Comparison of ENCODE assay signal across 11 cellular contexts in genomic region chr9:121288557-121288873, GRCh38. TPM values are rescaled to one million over a fixed set of nuclear protein-coding genes. Genes with fewer than 3 reads are reported as not detected.
DNase-seq lines count a peak whose midpoint lies in the region; ATAC-seq and TF ChIP-seq lines count a peak whose summit lies in the region.
"Had no signal": no experiment of that assay in that cellular context is flagged by ENCODE, and none has a peak within 500 bp of the region (broad histone marks: within the 10 kb centered on the region; RNA-seq: fewer than 3 reads in every experiment).

No MANE protein-coding gene starts in this region.

- DNase-seq in RWPE2 (ENCODE audit: low spot score) (no peak), endodermal cell (no peak), nephron progenitor cell (no peak), transverse colon (no peak), T1000 (lab: John Stamatoyannopoulos, UW) (no peak)
- no peak for DNase-seq in activated T-cell treated with anti-CD3 and anti-CD28 coated beads, Interleukin-2, amount 50 U/mL, for 72 hours
- no peak for DNase-seq in activated T-cell treated with anti-CD3 and anti-CD28 coated beads, Interleukin-2, amount 50 U/mL, for 24 hours
- DNase-seq: activated T-cell treated with anti-CD3 and anti-CD28 coated beads, Interleukin-2, amount 50 U/mL, for 48 hours; NCI-H510A treated with DMSO at 0.1 percent for 48 hours; stimulated activated CD4-positive, alpha-beta T cell treated with anti-CD3 and anti-CD28 coated beads, Interleukin-4, amount 100 ng/mL, for 24 hours had no signal

- H3K4me3 Mint-ChIP-seq in endodermal cell (no peak overlapping the region), nephron progenitor cell (peak overlapping the region; percentile 5)
- H3K4me3 Mint-ChIP-seq in activated T-cell treated with anti-CD3 and anti-CD28 coated beads, Interleukin-2, amount 50 U/mL, for 72 hours, result peak overlapping the region in 1 of 2 donors; percentile 24
- H3K4me3 Mint-ChIP-seq in activated T-cell treated with anti-CD3 and anti-CD28 coated beads, Interleukin-2, amount 50 U/mL, for 24 hours, result no peak overlapping the region
- H3K4me3 Mint-ChIP-seq: T-helper 1 cell treated with Interleukin-12 subunit alpha and Interleukin-12 subunit beta and Interleukin-4 antibody, amounts not matched to agents 30 μg/mL and 1 μg/mL, for 36 hours had no signal

- in situ Hi-C loops in transverse colon (cut with MboI; ENCODE audit: low pct_ligation_motif_present in 1 of 4, low pct_unique_long_range_greater_than_20kb in 1 of 4, low sequenced_read_pairs in 3 of 4), result no loop called here

- intact Hi-C loops in transverse colon (cut with DNase I; ENCODE audit: low total_unique reads), result no loop called here

- peak overlapping the region; percentile 24 for H3K9ac ChIP-seq in endodermal cell (ENCODE audit: extremely low read depth, low read length, poor library complexity, severe bottlenecking)

- ATAC-seq in RWPE2 (ENCODE audit: low read depth), result no peak
- ATAC-seq in activated T-cell treated with anti-CD3 and anti-CD28 coated beads, Interleukin-2, amount 50 U/mL, for 72 hours (replicated peaks in 1 of 2), result no peak

- peaks cover 4% of the 10 kb centered on the region; the same call in 1 of the 2 replicates for H3K36me3 ChIP-seq in RWPE2 (ENCODE audit: low read depth)
- H3K36me3 ChIP-seq in endodermal cell (ENCODE audit: control insufficient read depth, insufficient read depth, low read length), result no peaks in the 10 kb centered on the region
- H3K36me3 ChIP-seq in transverse colon, result no peaks in the 10 kb centered on the region

- peaks cover 53% of the 10 kb centered on the region for H3K4me1 Mint-ChIP-seq in endodermal cell
- peaks cover 61% of the 10 kb centered on the region for H3K4me1 Mint-ChIP-seq in nephron progenitor cell
- peaks cover 28% of the 10 kb centered on the region for H3K4me1 Mint-ChIP-seq in activated T-cell treated with anti-CD3 and anti-CD28 coated beads, Interleukin-2, amount 50 U/mL, for 72 hours (ENCODE audit: low read depth)
- H3K4me1 Mint-ChIP-seq in activated T-cell treated with anti-CD3 and anti-CD28 coated beads, Interleukin-2, amount 50 U/mL, for 24 hours (ENCODE audit: low read depth), result peaks cover 30% of the 10 kb centered on the region

- no peaks in the 10 kb centered on the region for H3K36me3 Mint-ChIP-seq in endodermal cell (ENCODE audit: low read depth)
- H3K36me3 Mint-ChIP-seq in nephron progenitor cell (ENCODE audit: low read depth), result no peaks in the 10 kb centered on the region
- no peaks in the 10 kb centered on the region for H3K36me3 Mint-ChIP-seq in activated T-cell treated with anti-CD3 and anti-CD28 coated beads, Interleukin-2, amount 50 U/mL, for 72 hours (ENCODE audit: insufficient read depth in 2 of 2)
- H3K36me3 Mint-ChIP-seq in activated T-cell treated with anti-CD3 and anti-CD28 coated beads, Interleukin-2, amount 50 U/mL, for 24 hours (ENCODE audit: low read depth), result no peaks in the 10 kb centered on the region

- H3K27me3 Mint-ChIP-seq in endodermal cell (ENCODE audit: insufficient read depth) (peaks cover 12% of the 10 kb centered on the region), nephron progenitor cell (ENCODE audit: low read depth, poor library complexity) (peaks cover 10% of the 10 kb centered on the region)
- no peaks in the 10 kb centered on the region for H3K27me3 Mint-ChIP-seq in activated T-cell treated with anti-CD3 and anti-CD28 coated beads, Interleukin-2, amount 50 U/mL, for 72 hours (ENCODE audit: low read depth)
- H3K27me3 Mint-ChIP-seq in activated T-cell treated with anti-CD3 and anti-CD28 coated beads, Interleukin-2, amount 50 U/mL, for 24 hours, result no peaks in the 10 kb centered on the region

- H3K27ac Mint-ChIP-seq in endodermal cell (peak overlapping the region; percentile 76), nephron progenitor cell (peak overlapping the region; percentile 62)
- no peak overlapping the region for H3K27ac Mint-ChIP-seq in activated T-cell treated with anti-CD3 and anti-CD28 coated beads, Interleukin-2, amount 50 U/mL, for 72 hours
- no peak overlapping the region for H3K27ac Mint-ChIP-seq in activated T-cell treated with anti-CD3 and anti-CD28 coated beads, Interleukin-2, amount 50 U/mL, for 24 hours
- H3K27ac Mint-ChIP-seq: T-helper 1 cell treated with Interleukin-12 subunit alpha and Interleukin-12 subunit beta and Interleukin-4 antibody, amounts not matched to agents 30 μg/mL and 1 μg/mL, for 36 hours had no signal

- H3K27me3 ChIP-seq in RWPE2 (ENCODE audit: insufficient read depth, poor library complexity, severe bottlenecking) (no peaks in the 10 kb centered on the region), endodermal cell (ENCODE audit: control insufficient read depth, insufficient read depth, low read length, poor library complexity, severe bottlenecking) (no peaks in the 10 kb centered on the region), transverse colon (no peaks in the 10 kb centered on the region)

- H3K27ac ChIP-seq in RWPE2 (ENCODE audit: poor library complexity, severe bottlenecking) (peak overlapping the region; percentile 93), endodermal cell (ENCODE audit: low read depth, low read length) (peak overlapping the region; percentile 82), transverse colon (peak overlapping the region; percentile 95 to 98 (median 96))

- H3K9me3 Mint-ChIP-seq in endodermal cell (no peaks in the 10 kb centered on the region), nephron progenitor cell (no peaks in the 10 kb centered on the region)
- no peaks in the 10 kb centered on the region for H3K9me3 Mint-ChIP-seq in activated T-cell treated with anti-CD3 and anti-CD28 coated beads, Interleukin-2, amount 50 U/mL, for 72 hours
- H3K9me3 Mint-ChIP-seq in activated T-cell treated with anti-CD3 and anti-CD28 coated beads, Interleukin-2, amount 50 U/mL, for 24 hours, result no peaks in the 10 kb centered on the region
- H3K9me3 Mint-ChIP-seq: T-helper 1 cell treated with Interleukin-12 subunit alpha and Interleukin-12 subunit beta and Interleukin-4 antibody, amounts not matched to agents 30 μg/mL and 1 μg/mL, for 36 hours had no signal

- TF ChIP-seq POLR2A in transverse colon (IDR thresholded peaks at IDR 0.05), result no peak

- 92 to 97% methylated on average over 3 of the region's 3 CpGs for WGBS in endodermal cell (ENCODE audit: insufficient coverage in 1 of 2, insufficient read length in 1 of 2), 2 experiments
- WGBS in transverse colon (ENCODE audit: low coverage in 1 of 2), 2 donors, result 19% methylated on average over 3 of the region's 3 CpGs; no CpG with 5 or more reads in 1 of the 2 donors

- no peak for TF ChIP-seq EP300 in transverse colon (IDR thresholded peaks at IDR 0.05; ENCODE audit: low read depth)

- H3K4me3 ChIP-seq in RWPE2 (ENCODE audit: severe bottlenecking), result no peak overlapping the region
- H3K4me3 ChIP-seq in endodermal cell (ENCODE audit: low read length), result no peak overlapping the region
- no peak overlapping the region for H3K4me3 ChIP-seq in transverse colon

- TF ChIP-seq CTCF in RWPE2 (IDR thresholded peaks at IDR 0.05; ENCODE audit: poor library complexity, severe bottlenecking), result no peak
- TF ChIP-seq CTCF in endodermal cell (conservative IDR thresholded peaks at IDR 0.05), result no peak
- TF ChIP-seq CTCF in nephron progenitor cell (IDR thresholded peaks at IDR 0.05), result no peak
- no peak for TF ChIP-seq CTCF in transverse colon (IDR thresholded peaks at IDR 0.05)

- no peaks in the 10 kb centered on the region for H3K9me3 ChIP-seq in RWPE2 (ENCODE audit: severe bottlenecking)
- H3K9me3 ChIP-seq in endodermal cell (ENCODE audit: control insufficient read depth, low read length), result no peaks in the 10 kb centered on the region
- H3K9me3 ChIP-seq in transverse colon, result no peaks in the 10 kb centered on the region

- H3K4me1 ChIP-seq in RWPE2 (ENCODE audit: insufficient read depth, poor library complexity, severe bottlenecking) (peaks cover 42% of the 10 kb centered on the region), endodermal cell (ENCODE audit: control insufficient read depth, insufficient read depth, low read length) (peaks cover 26% of the 10 kb centered on the region), transverse colon (peaks cover 66 to 85% (median 79%) of the 10 kb centered on the region in 4 donors)

RNA-seq across cellular contexts. Expression of gene GSN, which starts 20.6 kb away (rescaled TPM):
- 10 to 100 TPM; 57.0 to 77.2 TPM for total RNA-seq in endodermal cell
- 64.8 TPM for polyA plus RNA-seq in endodermal cell (2013, experiment 1 of 2)
- polyA plus RNA-seq in endodermal cell (2013, experiment 2 of 2), result 76.0 TPM
- total RNA-seq in transverse colon, result 100 to 1,000 TPM; 628 to 986 (median 782) TPM
- 1 to 10 TPM; 3.6 to 4.0 TPM for total RNA-seq in activated T-cell treated with anti-CD3 and anti-CD28 coated beads, Interleukin-2, amount 50 U/mL, for 72 hours

Comparison
In these comparisons a context has a peak if more than half of its experiments do, and no peak if none do; other contexts are left out.
1. H3K27ac Mint-ChIP-seq: peak in endodermal cell (single experiment) and nephron progenitor cell (single experiment); none in activated T-cell treated with anti-CD3 and anti-CD28 coated beads, Interleukin-2, amount 50 U/mL, for 72 hours (single experiment) and activated T-cell treated with anti-CD3 and anti-CD28 coated beads, Interleukin-2, amount 50 U/mL, for 24 hours (single experiment).
2. RNA of gene GSN, which starts 20.6 kb away (total RNA-seq): 628 to 986 TPM in transverse colon and 57.0 to 77.2 TPM in endodermal cell; 3.6 to 4.0 TPM in activated T-cell treated with anti-CD3 and anti-CD28 coated beads, Interleukin-2, amount 50 U/mL, for 72 hours; every median in the first group is over 10 times any median in the second.
3. Peak in every context shown above with its lines, with median percentiles within 50 percentile points of each other: H3K27ac ChIP-seq.